In the genomic region with DNA sequence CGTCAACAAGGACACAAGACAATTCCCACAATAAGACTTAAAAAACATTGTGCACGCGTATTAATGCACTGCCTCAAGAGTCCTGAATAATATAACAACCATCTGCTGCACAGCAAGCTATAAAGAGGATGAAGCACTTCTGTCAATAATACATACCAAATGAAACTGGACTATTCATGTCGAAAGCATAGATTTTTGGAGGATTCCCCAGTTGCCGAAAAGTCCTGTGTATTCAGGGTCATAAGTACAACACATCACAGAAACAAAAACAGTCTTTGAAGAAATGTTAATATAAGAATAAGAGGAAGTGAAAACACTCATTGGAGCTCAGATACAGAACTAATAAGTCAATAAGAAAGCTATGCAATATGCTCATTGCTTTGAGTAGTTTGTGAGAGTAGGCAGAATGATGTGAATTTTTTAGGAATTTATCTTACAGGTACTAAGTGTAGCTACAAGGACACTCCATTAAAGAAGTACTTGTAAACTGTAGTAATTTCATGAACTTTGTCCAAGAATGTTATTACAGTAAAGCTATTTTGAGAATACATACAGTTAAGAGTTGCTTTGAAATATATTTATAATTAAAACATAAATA, we compare ENCODE assay signal across 2 cellular contexts.
TF ChIP-seq lines count a peak whose summit lies in the region.

No MANE protein-coding gene starts in this region.

TF ChIP-seq in liver, 16 proteins besides CTCF, POLR2A, EP300 and RAD21:
- TF ChIP-seq EGR1 (IDR thresholded peaks at IDR 0.05; ENCODE audit: low read depth in 2 of 2) (no peak), RXRA (IDR thresholded peaks at IDR 0.05) (peak in 1 of 2 donors; percentile 10), FOXA1 (IDR thresholded peaks at IDR 0.05) (no peak), FOXA2 (IDR thresholded peaks at IDR 0.05) (peak; percentile 15), JUND (IDR thresholded peaks at IDR 0.05) (no peak), GABPA (IDR thresholded peaks at IDR 0.05 in 1 of 2, conservative IDR thresholded peaks at IDR 0.05 in 1 of 2) (no peak), HNF4A (conservative IDR thresholded peaks at IDR 0.05) (peak; percentile 68 to 75), TAF1 (conservative IDR thresholded peaks at IDR 0.05) (no peak), HNF4G (IDR thresholded peaks at IDR 0.05) (peak; percentile 12), SP1 (IDR thresholded peaks at IDR 0.05) (no peak), NR2F2 (IDR thresholded peaks at IDR 0.05) (no peak), YY1 (IDR thresholded peaks at IDR 0.05) (peak; percentile 14)
- TF ChIP-seq, protein P1, sequence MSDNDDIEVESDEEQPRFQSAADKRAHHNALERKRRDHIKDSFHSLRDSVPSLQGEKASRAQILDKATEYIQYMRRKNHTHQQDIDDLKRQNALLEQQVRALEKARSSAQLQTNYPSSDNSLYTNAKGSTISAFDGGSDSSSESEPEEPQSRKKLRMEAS (IDR thresholded peaks at IDR 0.05): no peak
- TF ChIP-seq, protein P2, sequence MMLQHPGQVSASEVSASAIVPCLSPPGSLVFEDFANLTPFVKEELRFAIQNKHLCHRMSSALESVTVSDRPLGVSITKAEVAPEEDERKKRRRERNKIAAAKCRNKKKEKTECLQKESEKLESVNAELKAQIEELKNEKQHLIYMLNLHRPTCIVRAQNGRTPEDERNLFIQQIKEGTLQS (IDR thresholded peaks at IDR 0.05): no peak
- TF ChIP-seq, protein P3, sequence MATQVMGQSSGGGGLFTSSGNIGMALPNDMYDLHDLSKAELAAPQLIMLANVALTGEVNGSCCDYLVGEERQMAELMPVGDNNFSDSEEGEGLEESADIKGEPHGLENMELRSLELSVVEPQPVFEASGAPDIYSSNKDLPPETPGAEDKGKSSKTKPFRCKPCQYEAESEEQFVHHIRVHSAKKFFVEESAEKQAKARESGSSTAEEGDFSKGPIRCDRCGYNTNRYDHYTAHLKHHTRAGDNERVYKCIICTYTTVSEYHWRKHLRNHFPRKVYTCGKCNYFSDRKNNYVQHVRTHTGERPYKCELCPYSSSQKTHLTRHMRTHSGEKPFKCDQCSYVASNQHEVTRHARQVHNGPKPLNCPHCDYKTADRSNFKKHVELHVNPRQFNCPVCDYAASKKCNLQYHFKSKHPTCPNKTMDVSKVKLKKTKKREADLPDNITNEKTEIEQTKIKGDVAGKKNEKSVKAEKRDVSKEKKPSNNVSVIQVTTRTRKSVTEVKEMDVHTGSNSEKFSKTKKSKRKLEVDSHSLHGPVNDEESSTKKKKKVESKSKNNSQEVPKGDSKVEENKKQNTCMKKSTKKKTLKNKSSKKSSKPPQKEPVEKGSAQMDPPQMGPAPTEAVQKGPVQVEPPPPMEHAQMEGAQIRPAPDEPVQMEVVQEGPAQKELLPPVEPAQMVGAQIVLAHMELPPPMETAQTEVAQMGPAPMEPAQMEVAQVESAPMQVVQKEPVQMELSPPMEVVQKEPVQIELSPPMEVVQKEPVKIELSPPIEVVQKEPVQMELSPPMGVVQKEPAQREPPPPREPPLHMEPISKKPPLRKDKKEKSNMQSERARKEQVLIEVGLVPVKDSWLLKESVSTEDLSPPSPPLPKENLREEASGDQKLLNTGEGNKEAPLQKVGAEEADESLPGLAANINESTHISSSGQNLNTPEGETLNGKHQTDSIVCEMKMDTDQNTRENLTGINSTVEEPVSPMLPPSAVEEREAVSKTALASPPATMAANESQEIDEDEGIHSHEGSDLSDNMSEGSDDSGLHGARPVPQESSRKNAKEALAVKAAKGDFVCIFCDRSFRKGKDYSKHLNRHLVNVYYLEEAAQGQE (IDR thresholded peaks at IDR 0.05): no peak
- TF ChIP-seq, protein P4, sequence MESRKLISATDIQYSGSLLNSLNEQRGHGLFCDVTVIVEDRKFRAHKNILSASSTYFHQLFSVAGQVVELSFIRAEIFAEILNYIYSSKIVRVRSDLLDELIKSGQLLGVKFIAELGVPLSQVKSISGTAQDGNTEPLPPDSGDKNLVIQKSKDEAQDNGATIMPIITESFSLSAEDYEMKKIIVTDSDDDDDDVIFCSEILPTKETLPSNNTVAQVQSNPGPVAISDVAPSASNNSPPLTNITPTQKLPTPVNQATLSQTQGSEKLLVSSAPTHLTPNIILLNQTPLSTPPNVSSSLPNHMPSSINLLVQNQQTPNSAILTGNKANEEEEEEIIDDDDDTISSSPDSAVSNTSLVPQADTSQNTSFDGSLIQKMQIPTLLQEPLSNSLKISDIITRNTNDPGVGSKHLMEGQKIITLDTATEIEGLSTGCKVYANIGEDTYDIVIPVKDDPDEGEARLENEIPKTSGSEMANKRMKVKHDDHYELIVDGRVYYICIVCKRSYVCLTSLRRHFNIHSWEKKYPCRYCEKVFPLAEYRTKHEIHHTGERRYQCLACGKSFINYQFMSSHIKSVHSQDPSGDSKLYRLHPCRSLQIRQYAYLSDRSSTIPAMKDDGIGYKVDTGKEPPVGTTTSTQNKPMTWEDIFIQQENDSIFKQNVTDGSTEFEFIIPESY (IDR thresholded peaks at IDR 0.05): no peak

TF ChIP-seq in HepG2, 621 proteins besides CTCF, POLR2A, EP300 and RAD21:
- TF ChIP-seq, protein P5, sequence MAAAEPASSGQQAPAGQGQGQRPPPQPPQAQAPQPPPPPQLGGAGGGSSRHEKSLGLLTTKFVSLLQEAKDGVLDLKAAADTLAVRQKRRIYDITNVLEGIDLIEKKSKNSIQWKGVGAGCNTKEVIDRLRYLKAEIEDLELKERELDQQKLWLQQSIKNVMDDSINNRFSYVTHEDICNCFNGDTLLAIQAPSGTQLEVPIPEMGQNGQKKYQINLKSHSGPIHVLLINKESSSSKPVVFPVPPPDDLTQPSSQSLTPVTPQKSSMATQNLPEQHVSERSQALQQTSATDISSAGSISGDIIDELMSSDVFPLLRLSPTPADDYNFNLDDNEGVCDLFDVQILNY (CRISPR knock-in tag; conservative IDR thresholded peaks at IDR 0.05): no peak
- TF ChIP-seq KDM4B (CRISPR knock-in tag; IDR thresholded peaks at IDR 0.05): no peak
- no peak for TF ChIP-seq HNRNPUL1 (IDR thresholded peaks at IDR 0.05; ENCODE audit: low read depth, low read length)
- TF ChIP-seq MIER3 (CRISPR knock-in tag; IDR thresholded peaks at IDR 0.05; ENCODE audit: borderline replicate concordance): no peak
- TF ChIP-seq ZNF652 (CRISPR knock-in tag; IDR thresholded peaks at IDR 0.05; ENCODE audit: borderline replicate concordance, low read depth): no peak
- TF ChIP-seq ZNF256 (CRISPR knock-in tag; conservative IDR thresholded peaks at IDR 0.05): no peak
- no peak for TF ChIP-seq RFX5 (IDR thresholded peaks at IDR 0.05; ENCODE audit: low read depth, low read length)
- TF ChIP-seq, protein P6, sequence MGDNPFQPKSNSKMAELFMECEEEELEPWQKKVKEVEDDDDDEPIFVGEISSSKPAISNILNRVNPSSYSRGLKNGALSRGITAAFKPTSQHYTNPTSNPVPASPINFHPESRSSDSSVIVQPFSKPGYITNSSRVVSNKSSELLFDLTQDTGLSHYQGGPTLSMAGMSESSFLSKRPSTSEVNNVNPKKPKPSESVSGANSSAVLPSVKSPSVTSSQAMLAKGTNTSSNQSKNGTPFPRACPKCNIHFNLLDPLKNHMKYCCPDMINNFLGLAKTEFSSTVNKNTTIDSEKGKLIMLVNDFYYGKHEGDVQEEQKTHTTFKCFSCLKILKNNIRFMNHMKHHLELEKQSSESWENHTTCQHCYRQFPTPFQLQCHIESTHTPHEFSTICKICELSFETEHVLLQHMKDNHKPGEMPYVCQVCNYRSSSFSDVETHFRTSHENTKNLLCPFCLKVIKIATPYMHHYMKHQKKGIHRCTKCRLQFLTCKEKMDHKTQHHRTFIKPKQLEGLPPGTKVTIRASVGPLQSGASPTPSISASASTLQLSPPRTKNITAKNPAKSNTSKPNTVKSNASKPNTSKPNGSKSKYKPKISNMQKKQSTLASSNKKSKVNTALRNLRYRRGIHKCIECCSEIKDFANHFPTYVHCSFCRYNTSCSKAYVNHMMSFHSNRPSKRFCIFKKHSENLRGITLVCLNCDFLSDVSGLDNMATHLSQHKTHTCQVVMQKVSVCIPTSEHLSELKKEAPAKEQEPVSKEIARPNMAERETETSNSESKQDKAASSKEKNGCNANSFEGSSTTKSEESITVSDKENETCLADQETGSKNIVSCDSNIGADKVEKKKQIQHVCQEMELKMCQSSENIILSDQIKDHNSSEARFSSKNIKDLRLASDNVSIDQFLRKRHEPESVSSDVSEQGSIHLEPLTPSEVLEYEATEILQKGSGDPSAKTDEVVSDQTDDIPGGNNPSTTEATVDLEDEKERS (CRISPR knock-in tag; IDR thresholded peaks at IDR 0.05): no peak
- TF ChIP-seq MXD4 (CRISPR knock-in tag; IDR thresholded peaks at IDR 0.05): no peak
- TF ChIP-seq, protein P7, sequence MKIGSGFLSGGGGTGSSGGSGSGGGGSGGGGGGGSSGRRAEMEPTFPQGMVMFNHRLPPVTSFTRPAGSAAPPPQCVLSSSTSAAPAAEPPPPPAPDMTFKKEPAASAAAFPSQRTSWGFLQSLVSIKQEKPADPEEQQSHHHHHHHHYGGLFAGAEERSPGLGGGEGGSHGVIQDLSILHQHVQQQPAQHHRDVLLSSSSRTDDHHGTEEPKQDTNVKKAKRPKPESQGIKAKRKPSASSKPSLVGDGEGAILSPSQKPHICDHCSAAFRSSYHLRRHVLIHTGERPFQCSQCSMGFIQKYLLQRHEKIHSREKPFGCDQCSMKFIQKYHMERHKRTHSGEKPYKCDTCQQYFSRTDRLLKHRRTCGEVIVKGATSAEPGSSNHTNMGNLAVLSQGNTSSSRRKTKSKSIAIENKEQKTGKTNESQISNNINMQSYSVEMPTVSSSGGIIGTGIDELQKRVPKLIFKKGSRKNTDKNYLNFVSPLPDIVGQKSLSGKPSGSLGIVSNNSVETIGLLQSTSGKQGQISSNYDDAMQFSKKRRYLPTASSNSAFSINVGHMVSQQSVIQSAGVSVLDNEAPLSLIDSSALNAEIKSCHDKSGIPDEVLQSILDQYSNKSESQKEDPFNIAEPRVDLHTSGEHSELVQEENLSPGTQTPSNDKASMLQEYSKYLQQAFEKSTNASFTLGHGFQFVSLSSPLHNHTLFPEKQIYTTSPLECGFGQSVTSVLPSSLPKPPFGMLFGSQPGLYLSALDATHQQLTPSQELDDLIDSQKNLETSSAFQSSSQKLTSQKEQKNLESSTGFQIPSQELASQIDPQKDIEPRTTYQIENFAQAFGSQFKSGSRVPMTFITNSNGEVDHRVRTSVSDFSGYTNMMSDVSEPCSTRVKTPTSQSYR (CRISPR knock-in tag; IDR thresholded peaks at IDR 0.05; ENCODE audit: borderline replicate concordance): no peak
- TF ChIP-seq, protein P8, sequence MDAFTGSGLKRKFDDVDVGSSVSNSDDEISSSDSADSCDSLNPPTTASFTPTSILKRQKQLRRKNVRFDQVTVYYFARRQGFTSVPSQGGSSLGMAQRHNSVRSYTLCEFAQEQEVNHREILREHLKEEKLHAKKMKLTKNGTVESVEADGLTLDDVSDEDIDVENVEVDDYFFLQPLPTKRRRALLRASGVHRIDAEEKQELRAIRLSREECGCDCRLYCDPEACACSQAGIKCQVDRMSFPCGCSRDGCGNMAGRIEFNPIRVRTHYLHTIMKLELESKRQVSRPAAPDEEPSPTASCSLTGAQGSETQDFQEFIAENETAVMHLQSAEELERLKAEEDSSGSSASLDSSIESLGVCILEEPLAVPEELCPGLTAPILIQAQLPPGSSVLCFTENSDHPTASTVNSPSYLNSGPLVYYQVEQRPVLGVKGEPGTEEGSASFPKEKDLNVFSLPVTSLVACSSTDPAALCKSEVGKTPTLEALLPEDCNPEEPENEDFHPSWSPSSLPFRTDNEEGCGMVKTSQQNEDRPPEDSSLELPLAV (CRISPR knock-in tag; conservative IDR thresholded peaks at IDR 0.05; ENCODE audit: low read depth): no peak
- TF ChIP-seq, protein P9, sequence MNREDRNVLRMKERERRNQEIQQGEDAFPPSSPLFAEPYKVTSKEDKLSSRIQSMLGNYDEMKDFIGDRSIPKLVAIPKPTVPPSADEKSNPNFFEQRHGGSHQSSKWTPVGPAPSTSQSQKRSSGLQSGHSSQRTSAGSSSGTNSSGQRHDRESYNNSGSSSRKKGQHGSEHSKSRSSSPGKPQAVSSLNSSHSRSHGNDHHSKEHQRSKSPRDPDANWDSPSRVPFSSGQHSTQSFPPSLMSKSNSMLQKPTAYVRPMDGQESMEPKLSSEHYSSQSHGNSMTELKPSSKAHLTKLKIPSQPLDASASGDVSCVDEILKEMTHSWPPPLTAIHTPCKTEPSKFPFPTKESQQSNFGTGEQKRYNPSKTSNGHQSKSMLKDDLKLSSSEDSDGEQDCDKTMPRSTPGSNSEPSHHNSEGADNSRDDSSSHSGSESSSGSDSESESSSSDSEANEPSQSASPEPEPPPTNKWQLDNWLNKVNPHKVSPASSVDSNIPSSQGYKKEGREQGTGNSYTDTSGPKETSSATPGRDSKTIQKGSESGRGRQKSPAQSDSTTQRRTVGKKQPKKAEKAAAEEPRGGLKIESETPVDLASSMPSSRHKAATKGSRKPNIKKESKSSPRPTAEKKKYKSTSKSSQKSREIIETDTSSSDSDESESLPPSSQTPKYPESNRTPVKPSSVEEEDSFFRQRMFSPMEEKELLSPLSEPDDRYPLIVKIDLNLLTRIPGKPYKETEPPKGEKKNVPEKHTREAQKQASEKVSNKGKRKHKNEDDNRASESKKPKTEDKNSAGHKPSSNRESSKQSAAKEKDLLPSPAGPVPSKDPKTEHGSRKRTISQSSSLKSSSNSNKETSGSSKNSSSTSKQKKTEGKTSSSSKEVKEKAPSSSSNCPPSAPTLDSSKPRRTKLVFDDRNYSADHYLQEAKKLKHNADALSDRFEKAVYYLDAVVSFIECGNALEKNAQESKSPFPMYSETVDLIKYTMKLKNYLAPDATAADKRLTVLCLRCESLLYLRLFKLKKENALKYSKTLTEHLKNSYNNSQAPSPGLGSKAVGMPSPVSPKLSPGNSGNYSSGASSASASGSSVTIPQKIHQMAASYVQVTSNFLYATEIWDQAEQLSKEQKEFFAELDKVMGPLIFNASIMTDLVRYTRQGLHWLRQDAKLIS (CRISPR knock-in tag; IDR thresholded peaks at IDR 0.05): no peak
- no peak for TF ChIP-seq ZNF558 (CRISPR knock-in tag; IDR thresholded peaks at IDR 0.05; ENCODE audit: borderline replicate concordance)
- no peak for TF ChIP-seq PAWR (CRISPR knock-in tag; IDR thresholded peaks at IDR 0.05; ENCODE audit: borderline replicate concordance)
- no peak for TF ChIP-seq KLF12 (CRISPR knock-in tag; IDR thresholded peaks at IDR 0.05; ENCODE audit: borderline replicate concordance)
- TF ChIP-seq, protein P10, sequence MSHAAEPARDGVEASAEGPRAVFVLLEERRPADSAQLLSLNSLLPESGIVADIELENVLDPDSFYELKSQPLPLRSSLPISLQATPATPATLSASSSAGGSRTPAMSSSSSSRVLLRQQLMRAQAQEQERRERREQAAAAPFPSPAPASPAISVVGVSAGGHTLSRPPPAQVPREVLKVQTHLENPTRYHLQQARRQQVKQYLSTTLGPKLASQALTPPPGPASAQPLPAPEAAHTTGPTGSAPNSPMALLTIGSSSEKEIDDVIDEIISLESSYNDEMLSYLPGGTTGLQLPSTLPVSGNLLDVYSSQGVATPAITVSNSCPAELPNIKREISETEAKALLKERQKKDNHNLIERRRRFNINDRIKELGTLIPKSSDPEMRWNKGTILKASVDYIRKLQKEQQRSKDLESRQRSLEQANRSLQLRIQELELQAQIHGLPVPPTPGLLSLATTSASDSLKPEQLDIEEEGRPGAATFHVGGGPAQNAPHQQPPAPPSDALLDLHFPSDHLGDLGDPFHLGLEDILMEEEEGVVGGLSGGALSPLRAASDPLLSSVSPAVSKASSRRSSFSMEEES (CRISPR knock-in tag; IDR thresholded peaks at IDR 0.05): no peak
- no peak for TF ChIP-seq ZFP1 (CRISPR knock-in tag; IDR thresholded peaks at IDR 0.05)
